Comparison of ENCODE assay signal across 1 cellular context in the genomic region with DNA sequence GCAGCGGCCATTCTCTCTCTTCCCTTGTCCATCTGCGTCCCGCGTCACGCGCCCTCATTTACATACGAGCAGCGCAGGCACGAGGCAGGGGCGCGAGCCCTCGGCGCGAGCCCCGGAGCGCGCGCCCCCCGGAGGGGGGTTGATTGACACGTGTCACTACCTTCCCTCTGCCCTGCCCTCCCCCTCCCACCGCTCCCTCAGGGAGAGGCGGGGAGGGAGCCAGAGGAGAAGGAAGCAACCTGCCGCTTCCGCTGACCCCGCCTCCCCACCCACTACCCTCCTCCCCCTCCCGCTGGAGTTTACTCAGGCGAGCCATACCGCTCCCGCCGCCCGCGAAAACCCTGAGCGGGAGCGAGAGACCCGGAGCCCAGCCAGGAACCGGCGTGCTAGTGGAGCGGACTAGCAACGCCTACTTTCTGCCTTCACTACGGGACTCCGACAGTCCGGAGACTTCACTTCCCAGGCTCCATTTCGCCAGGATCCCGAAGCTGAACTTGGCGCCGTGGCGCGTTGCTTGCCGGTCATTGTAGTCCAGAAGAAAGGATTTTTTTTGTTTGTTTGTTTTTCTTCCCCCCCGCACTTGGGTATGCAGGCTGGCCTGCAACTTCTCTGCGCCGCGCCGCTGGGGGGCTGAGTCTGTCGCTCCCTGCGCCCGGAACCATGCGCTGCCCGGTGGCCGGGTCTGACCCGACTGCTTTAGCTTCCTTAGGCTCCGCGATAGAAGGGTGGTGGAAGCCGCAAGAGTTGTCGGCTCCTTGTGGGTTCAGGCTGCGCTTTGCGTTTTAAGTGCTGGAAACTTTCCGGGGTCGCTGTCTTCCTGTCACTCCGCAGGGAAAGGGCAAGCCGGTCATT.
TF ChIP-seq lines count a peak whose summit lies in the region.

Gene LCORL, minus strand, starts transcription at position 36 of the 852 bp plus-strand sequence. Its CDS starts 4 bp downstream, at position 32.

TF ChIP-seq in K562, 482 proteins besides CTCF, POLR2A, EP300 and RAD21 (continued from another document and continues in another):
- TF ChIP-seq CREB1 (IDR thresholded peaks at IDR 0.05) (peak; percentile 76), CREB1 (CRISPR knock-in tag; IDR thresholded peaks at IDR 0.05) (no peak; the same call in 1 of the 2 replicates), ZNF408 (CRISPR knock-in tag; IDR thresholded peaks at IDR 0.05; ENCODE audit: low read depth) (no peak), TAF9B (IDR thresholded peaks at IDR 0.05; ENCODE audit: partially characterized antibody) (peak; percentile 67), PKNOX1 (IDR thresholded peaks at IDR 0.05) (peak; percentile 98), ZNF583 (CRISPR knock-in tag; IDR thresholded peaks at IDR 0.05) (no peak), L3MBTL2 (IDR thresholded peaks at IDR 0.05) (peak; percentile 82), ATF1 (CRISPR knock-in tag; IDR thresholded peaks at IDR 0.05) (no peak), ATF1 (tag; IDR thresholded peaks at IDR 0.05) (peak; percentile 80), ZNF644 (tag; IDR thresholded peaks at IDR 0.05; ENCODE audit: low read depth) (peak; percentile 93), SREBF2 (CRISPR knock-in tag; IDR thresholded peaks at IDR 0.05) (no peak), TAF7 (tag; IDR thresholded peaks at IDR 0.05) (peak; percentile 37; the same call in 1 of the 2 replicates), SP1 (CRISPR knock-in tag; IDR thresholded peaks at IDR 0.05) (peak; percentile 64), KDM4B (IDR thresholded peaks at IDR 0.05; ENCODE audit: borderline replicate concordance in 2 of 2, low read depth in 1 of 2) (peak in 1 of 2 experiments; percentile 44; a peak in 1 of 4 replicates), SMARCB1 (IDR thresholded peaks at IDR 0.05; ENCODE audit: insufficient read length, low read depth) (no peak), ZBTB49 (CRISPR knock-in tag; IDR thresholded peaks at IDR 0.05; ENCODE audit: borderline replicate concordance) (no peak), CREBBP (IDR thresholded peaks at IDR 0.05; ENCODE audit: low read depth, low read length) (no peak), ZNF589 (CRISPR knock-in tag; IDR thresholded peaks at IDR 0.05; ENCODE audit: low read depth) (peak; percentile 68; the same call in 1 of the 2 replicates), HMGXB4 (CRISPR knock-in tag; IDR thresholded peaks at IDR 0.05) (no peak; the same call in 1 of the 2 replicates)
- TF ChIP-seq, protein P1, sequence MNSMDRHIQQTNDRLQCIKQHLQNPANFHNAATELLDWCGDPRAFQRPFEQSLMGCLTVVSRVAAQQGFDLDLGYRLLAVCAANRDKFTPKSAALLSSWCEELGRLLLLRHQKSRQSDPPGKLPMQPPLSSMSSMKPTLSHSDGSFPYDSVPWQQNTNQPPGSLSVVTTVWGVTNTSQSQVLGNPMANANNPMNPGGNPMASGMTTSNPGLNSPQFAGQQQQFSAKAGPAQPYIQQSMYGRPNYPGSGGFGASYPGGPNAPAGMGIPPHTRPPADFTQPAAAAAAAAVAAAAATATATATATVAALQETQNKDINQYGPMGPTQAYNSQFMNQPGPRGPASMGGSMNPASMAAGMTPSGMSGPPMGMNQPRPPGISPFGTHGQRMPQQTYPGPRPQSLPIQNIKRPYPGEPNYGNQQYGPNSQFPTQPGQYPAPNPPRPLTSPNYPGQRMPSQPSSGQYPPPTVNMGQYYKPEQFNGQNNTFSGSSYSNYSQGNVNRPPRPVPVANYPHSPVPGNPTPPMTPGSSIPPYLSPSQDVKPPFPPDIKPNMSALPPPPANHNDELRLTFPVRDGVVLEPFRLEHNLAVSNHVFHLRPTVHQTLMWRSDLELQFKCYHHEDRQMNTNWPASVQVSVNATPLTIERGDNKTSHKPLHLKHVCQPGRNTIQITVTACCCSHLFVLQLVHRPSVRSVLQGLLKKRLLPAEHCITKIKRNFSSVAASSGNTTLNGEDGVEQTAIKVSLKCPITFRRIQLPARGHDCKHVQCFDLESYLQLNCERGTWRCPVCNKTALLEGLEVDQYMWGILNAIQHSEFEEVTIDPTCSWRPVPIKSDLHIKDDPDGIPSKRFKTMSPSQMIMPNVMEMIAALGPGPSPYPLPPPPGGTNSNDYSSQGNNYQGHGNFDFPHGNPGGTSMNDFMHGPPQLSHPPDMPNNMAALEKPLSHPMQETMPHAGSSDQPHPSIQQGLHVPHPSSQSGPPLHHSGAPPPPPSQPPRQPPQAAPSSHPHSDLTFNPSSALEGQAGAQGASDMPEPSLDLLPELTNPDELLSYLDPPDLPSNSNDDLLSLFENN (IDR thresholded peaks at IDR 0.05; ENCODE audit: low read depth in 2 of 2, low read length in 2 of 2), result no peak
- TF ChIP-seq, protein P2, sequence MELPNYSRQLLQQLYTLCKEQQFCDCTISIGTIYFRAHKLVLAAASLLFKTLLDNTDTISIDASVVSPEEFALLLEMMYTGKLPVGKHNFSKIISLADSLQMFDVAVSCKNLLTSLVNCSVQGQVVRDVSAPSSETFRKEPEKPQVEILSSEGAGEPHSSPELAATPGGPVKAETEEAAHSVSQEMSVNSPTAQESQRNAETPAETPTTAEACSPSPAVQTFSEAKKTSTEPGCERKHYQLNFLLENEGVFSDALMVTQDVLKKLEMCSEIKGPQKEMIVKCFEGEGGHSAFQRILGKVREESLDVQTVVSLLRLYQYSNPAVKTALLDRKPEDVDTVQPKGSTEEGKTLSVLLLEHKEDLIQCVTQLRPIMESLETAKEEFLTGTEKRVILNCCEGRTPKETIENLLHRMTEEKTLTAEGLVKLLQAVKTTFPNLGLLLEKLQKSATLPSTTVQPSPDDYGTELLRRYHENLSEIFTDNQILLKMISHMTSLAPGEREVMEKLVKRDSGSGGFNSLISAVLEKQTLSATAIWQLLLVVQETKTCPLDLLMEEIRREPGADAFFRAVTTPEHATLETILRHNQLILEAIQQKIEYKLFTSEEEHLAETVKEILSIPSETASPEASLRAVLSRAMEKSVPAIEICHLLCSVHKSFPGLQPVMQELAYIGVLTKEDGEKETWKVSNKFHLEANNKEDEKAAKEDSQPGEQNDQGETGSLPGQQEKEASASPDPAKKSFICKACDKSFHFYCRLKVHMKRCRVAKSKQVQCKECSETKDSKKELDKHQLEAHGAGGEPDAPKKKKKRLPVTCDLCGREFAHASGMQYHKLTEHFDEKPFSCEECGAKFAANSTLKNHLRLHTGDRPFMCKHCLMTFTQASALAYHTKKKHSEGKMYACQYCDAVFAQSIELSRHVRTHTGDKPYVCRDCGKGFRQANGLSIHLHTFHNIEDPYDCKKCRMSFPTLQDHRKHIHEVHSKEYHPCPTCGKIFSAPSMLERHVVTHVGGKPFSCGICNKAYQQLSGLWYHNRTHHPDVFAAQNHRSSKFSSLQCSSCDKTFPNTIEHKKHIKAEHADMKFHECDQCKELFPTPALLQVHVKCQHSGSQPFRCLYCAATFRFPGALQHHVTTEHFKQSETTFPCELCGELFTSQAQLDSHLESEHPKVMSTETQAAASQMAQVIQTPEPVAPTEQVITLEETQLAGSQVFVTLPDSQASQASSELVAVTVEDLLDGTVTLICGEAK (IDR thresholded peaks at IDR 0.05), result peak; percentile 62; the same call in 1 of the 2 replicates
- TF ChIP-seq, protein P2 (CRISPR knock-in tag; IDR thresholded peaks at IDR 0.05), result no peak
- TF ChIP-seq, protein P3, sequence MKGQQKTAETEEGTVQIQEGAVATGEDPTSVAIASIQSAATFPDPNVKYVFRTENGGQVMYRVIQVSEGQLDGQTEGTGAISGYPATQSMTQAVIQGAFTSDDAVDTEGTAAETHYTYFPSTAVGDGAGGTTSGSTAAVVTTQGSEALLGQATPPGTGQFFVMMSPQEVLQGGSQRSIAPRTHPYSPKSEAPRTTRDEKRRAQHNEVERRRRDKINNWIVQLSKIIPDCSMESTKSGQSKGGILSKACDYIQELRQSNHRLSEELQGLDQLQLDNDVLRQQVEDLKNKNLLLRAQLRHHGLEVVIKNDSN (CRISPR knock-in tag; IDR thresholded peaks at IDR 0.05), result peak; percentile 81
- TF ChIP-seq, protein P4, sequence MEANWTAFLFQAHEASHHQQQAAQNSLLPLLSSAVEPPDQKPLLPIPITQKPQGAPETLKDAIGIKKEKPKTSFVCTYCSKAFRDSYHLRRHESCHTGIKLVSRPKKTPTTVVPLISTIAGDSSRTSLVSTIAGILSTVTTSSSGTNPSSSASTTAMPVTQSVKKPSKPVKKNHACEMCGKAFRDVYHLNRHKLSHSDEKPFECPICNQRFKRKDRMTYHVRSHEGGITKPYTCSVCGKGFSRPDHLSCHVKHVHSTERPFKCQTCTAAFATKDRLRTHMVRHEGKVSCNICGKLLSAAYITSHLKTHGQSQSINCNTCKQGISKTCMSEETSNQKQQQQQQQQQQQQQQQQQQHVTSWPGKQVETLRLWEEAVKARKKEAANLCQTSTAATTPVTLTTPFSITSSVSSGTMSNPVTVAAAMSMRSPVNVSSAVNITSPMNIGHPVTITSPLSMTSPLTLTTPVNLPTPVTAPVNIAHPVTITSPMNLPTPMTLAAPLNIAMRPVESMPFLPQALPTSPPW (CRISPR knock-in tag; IDR thresholded peaks at IDR 0.05), result peak; percentile 97
